ENCODE assay signal across 23 cellular contexts in genomic region chr1:199124351-199124750, GRCh38.
A peak's percentile ranks its signal among the peaks of the same experiment; 100 is the strongest.
DNase-seq lines count a peak whose midpoint lies in the region; ATAC-seq and TF ChIP-seq lines count a peak whose summit lies in the region.
"Had no signal": no experiment of that assay in that cellular context is flagged by ENCODE, and none has a peak within 500 bp of the region (broad histone marks: within the 10 kb centered on the region; RNA-seq: fewer than 3 reads in every experiment).

No MANE protein-coding gene starts in this region.

- TF ChIP-seq CTCF in brain microvascular endothelial cell (IDR thresholded peaks at IDR 0.05; ENCODE audit: low read depth, low read length, missing control alignments) (no peak), smooth muscle cell (IDR thresholded peaks at IDR 0.05; ENCODE audit: borderline replicate concordance, insufficient read depth, poor library complexity, severe bottlenecking) (no peak)

- no peaks in the 10 kb centered on the region for H3K9me2 ChIP-seq in GM23248 (ENCODE audit: insufficient read depth)

- H3K79me2 ChIP-seq in GM23248 (ENCODE audit: insufficient read depth) (no peaks in the 10 kb centered on the region), smooth muscle cell (ENCODE audit: low read depth) (peaks cover 8% of the 10 kb centered on the region)

- H3K27me3 ChIP-seq in GM23248 (replicated peaks; ENCODE audit: insufficient read depth), result peaks cover 5% of the 10 kb centered on the region; the same call in 1 of the 2 replicates
- no peaks in the 10 kb centered on the region for H3K27me3 ChIP-seq in brain microvascular endothelial cell (replicated peaks)
- H3K27me3 ChIP-seq in smooth muscle cell (ENCODE audit: low read depth), result no peaks in the 10 kb centered on the region
- H3K27me3 ChIP-seq: heart right ventricle, ovary, right atrium auricular region, suprapubic skin, vagina had no signal

- in situ Hi-C loops in GM23248 (cut with MboI), result no loop called here
- in situ Hi-C loops in brain microvascular endothelial cell (cut with HindIII; ENCODE audit: low pct_ligation_motif_present, low sequenced_read_pairs), result no loop called here

- H3K4me1 ChIP-seq in GM23248 (ENCODE audit: insufficient read depth) (peaks cover 24% of the 10 kb centered on the region), smooth muscle cell (ENCODE audit: low read depth) (peaks cover 5% of the 10 kb centered on the region)
- H3K4me1 ChIP-seq: heart right ventricle, right atrium auricular region, suprapubic skin, vagina had no signal

- H3K36me3 ChIP-seq in GM23248 (ENCODE audit: low read depth) (no peaks in the 10 kb centered on the region), brain microvascular endothelial cell (replicated peaks) (no peaks in the 10 kb centered on the region), smooth muscle cell (ENCODE audit: low read depth) (no peaks in the 10 kb centered on the region)
- H3K36me3 ChIP-seq: heart right ventricle, ovary, right atrium auricular region, suprapubic skin, vagina had no signal

- H2AFZ ChIP-seq in GM23248 (no peak overlapping the region), smooth muscle cell (ENCODE audit: low read depth) (no peak overlapping the region)

- ATAC-seq in HG02610 (IDR thresholded peaks at IDR 0.05; ENCODE audit: unreplicated experiment) (no peak), GM18909 (IDR thresholded peaks at IDR 0.05; ENCODE audit: poor library complexity, unreplicated experiment) (no peak)
- ATAC-seq: heart right ventricle had no signal

- peak; percentile 27 for DNase-seq in GM23248
- peak; percentile 38 for DNase-seq in OCI-M1 (lab: John Stamatoyannopoulos, UW)
- DNase-seq in brain microvascular endothelial cell, result peak; percentile 24
- DNase-seq in smooth muscle cell (lab: John Stamatoyannopoulos, UW; ENCODE audit: unreplicated experiment), result no peak
- no peak for DNase-seq in stimulated activated CD4-positive, alpha-beta T cell treated with anti-CD3 and anti-CD28 coated beads, Interleukin-15, amount 100 ng/mL, for 24 hours
- DNase-seq: activated CD4-positive, alpha-beta memory T cell treated with anti-CD3 and anti-CD28 coated beads, Interleukin-2, amount 10 ng/mL, durations not matched to agents 7 days and 5 days; activated gamma-delta T cell; activated T-cell treated with anti-CD3 and anti-CD28 coated beads for 4 hours; CD4-positive, alpha-beta memory T cell; cortex of kidney; heart right ventricle; midbrain; natural killer cell; NCI-H2081; NK-92 treated with Interleukin-12 subunit alpha and Interleukin-12 subunit beta, amount 100 ng/mL, for 24 hours; ovary had no signal

- H3K27ac ChIP-seq in GM23248, result no peak overlapping the region
- H3K27ac ChIP-seq in brain microvascular endothelial cell, result no peak overlapping the region
- peak overlapping the region; percentile 96 for H3K27ac ChIP-seq in smooth muscle cell (ENCODE audit: low read depth)
- H3K27ac ChIP-seq: heart right ventricle, ovary, right atrium auricular region, RWPE1, SK-N-MC, suprapubic skin, vagina had no signal

- no peaks in the 10 kb centered on the region for H4K20me1 ChIP-seq in GM23248 (ENCODE audit: insufficient read depth)
- no peaks in the 10 kb centered on the region for H4K20me1 ChIP-seq in smooth muscle cell (ENCODE audit: low read depth)

- H3K9ac ChIP-seq in GM23248 (no peak overlapping the region), smooth muscle cell (ENCODE audit: low read depth) (peak overlapping the region; percentile 67)

- peaks cover 24% of the 10 kb centered on the region for H3F3A ChIP-seq in GM23248 (ENCODE audit: insufficient read depth)
- H3F3A ChIP-seq in smooth muscle cell (ENCODE audit: low read depth), result peaks cover 13% of the 10 kb centered on the region

- H3K9me3 ChIP-seq in GM23248 (ENCODE audit: low read depth) (no peaks in the 10 kb centered on the region), smooth muscle cell (replicated peaks; ENCODE audit: low read depth) (no peaks in the 10 kb centered on the region)
- H3K9me3 ChIP-seq: heart right ventricle, ovary, right atrium auricular region, suprapubic skin, vagina had no signal

- H3K4me3 ChIP-seq in GM23248 (no peak overlapping the region), brain microvascular endothelial cell (ENCODE audit: low read depth, low read length) (no peak overlapping the region), smooth muscle cell (peak overlapping the region; percentile 7)
- H3K4me3 ChIP-seq: heart right ventricle, ovary, right atrium auricular region, SK-N-MC, suprapubic skin, vagina had no signal

- 0 to 9% methylated on average over 1 of the region's 1 CpG for WGBS in GM23248 (ENCODE audit: low coverage in 1 of 2, low lambda C conversion rate in 2 of 2, missing lambda C conversion rate in 2 of 2), 2 experiments
- whole genome bisulfite sequencing in smooth muscle cell (ENCODE audit: low lambda C conversion rate), result 11% methylated on average over 1 of the region's 1 CpG

- H3K4me2 ChIP-seq in GM23248 (ENCODE audit: unreplicated experiment), result peak overlapping the region; percentile 47
- H3K4me2 ChIP-seq in smooth muscle cell, result peak overlapping the region; percentile 77

Comparison
In these comparisons a context has a peak if more than half of its experiments do, and no peak if none do; other contexts are left out.
1. DNase-seq: peak in GM23248 (single experiment), OCI-M1 (single experiment) and brain microvascular endothelial cell (single experiment); none in smooth muscle cell (single experiment) and stimulated activated CD4-positive, alpha-beta T cell treated with anti-CD3 and anti-CD28 coated beads, Interleukin-15, amount 100 ng/mL, for 24 hours (single experiment).